Comparison of ENCODE assay signal across 13 cellular contexts in genomic region chr3:53668872-53669271, GRCh38.
A peak's percentile ranks its signal among the peaks of the same experiment; 100 is the strongest.
DNase-seq lines count a peak whose midpoint lies in the region; ATAC-seq and TF ChIP-seq lines count a peak whose summit lies in the region.
"Had no signal": no experiment of that assay in that cellular context is flagged by ENCODE, and none has a peak within 500 bp of the region (broad histone marks: within the 10 kb centered on the region; RNA-seq: fewer than 3 reads in every experiment).

No MANE protein-coding gene starts in this region.

- TF ChIP-seq CTCF in LNCaP clone FGC (IDR thresholded peaks at IDR 0.05; ENCODE audit: control insufficient read depth, extremely low read depth, insufficient read depth) (peak; percentile 49), psoas muscle (IDR thresholded peaks at IDR 0.05) (peak; percentile 17)

- 17 to 29% (median 17%) methylated on average over 2 of the region's 2 CpGs for WGBS in psoas muscle, 3 donors

- H3K27ac ChIP-seq in psoas muscle, result no peak overlapping the region
- H3K27ac ChIP-seq: skin epidermis had no signal

- no peak overlapping the region for H3K4me3 Mint-ChIP-seq in stimulated activated memory B cell treated with anti-CD40 and anti-IgM and Interleukin-4, amounts not matched to agents 10 μg/mL and 1 μg/mL and 100 μg/mL, for 72 hours
- H3K4me3 Mint-ChIP-seq: B cell had no signal

- no peaks in the 10 kb centered on the region for H3K9me3 ChIP-seq in psoas muscle

- H3K4me1 ChIP-seq in psoas muscle, result no peaks in the 10 kb centered on the region

- DNase-seq in NCI-H82 (lab: John Stamatoyannopoulos, UW) (peak; percentile 14), NCI-H82 treated with DMSO at 0.1 percent for 48 hours (lab: John Stamatoyannopoulos, UW; ENCODE audit: unreplicated experiment) (no peak), LNCaP clone FGC (ENCODE audit: low read depth) (no peak), dermis blood vessel endothelial cell (peak; percentile 5), psoas muscle (no peak), NCI-H774 (lab: John Stamatoyannopoulos, UW) (no peak)
- DNase-seq: effector CD8-positive, alpha-beta T cell; NCI-H187 had no signal

- peaks cover 28% of the 10 kb centered on the region for H3K27me3 Mint-ChIP-seq in stimulated activated memory B cell treated with anti-CD40 and anti-IgM and Interleukin-4, amounts not matched to agents 10 μg/mL and 1 μg/mL and 100 μg/mL, for 72 hours
- H3K27me3 Mint-ChIP-seq: B cell had no signal

- no peaks in the 10 kb centered on the region for H3K36me3 ChIP-seq in psoas muscle (ENCODE audit: insufficient read depth in 1 of 2, low read depth in 1 of 2)

- H3K36me3 Mint-ChIP-seq in stimulated activated memory B cell treated with anti-CD40 and anti-IgM and Interleukin-4, amounts not matched to agents 10 μg/mL and 1 μg/mL and 100 μg/mL, for 72 hours, result no peaks in the 10 kb centered on the region

- no peak overlapping the region for H3K27ac Mint-ChIP-seq in stimulated activated memory B cell treated with anti-CD40 and anti-IgM and Interleukin-4, amounts not matched to agents 10 μg/mL and 1 μg/mL and 100 μg/mL, for 72 hours
- H3K27ac Mint-ChIP-seq: activated T-helper 2 cell treated with anti-CD3 and anti-CD28 coated beads, Interferon-gamma antibody, Interleukin-2, Interleukin-4, amounts not matched to agents 10 μg/mL and 5 μg/mL and 100 μg/mL, durations not matched to agents 14 hours and 24 hours and 36 hours; B cell had no signal

- H3K27me3 ChIP-seq in psoas muscle (ENCODE audit: insufficient read depth in 3 of 3, low read length in 2 of 3), result no peaks in the 10 kb centered on the region

- H3K4me1 Mint-ChIP-seq in stimulated activated memory B cell treated with anti-CD40 and anti-IgM and Interleukin-4, amounts not matched to agents 10 μg/mL and 1 μg/mL and 100 μg/mL, for 72 hours, result no peaks in the 10 kb centered on the region
- H3K4me1 Mint-ChIP-seq: B cell had no signal

- H3K4me3 ChIP-seq in LNCaP clone FGC (ENCODE audit: low read depth, low read length) (no peak overlapping the region), psoas muscle (no peak overlapping the region)
- H3K4me3 ChIP-seq: skin epidermis had no signal

- ATAC-seq in psoas muscle, result no peak
- ATAC-seq in stimulated activated memory B cell treated with anti-CD40 and anti-IgM and Interleukin-4, amounts not matched to agents 10 μg/mL and 1 μg/mL and 100 μg/mL, for 72 hours, result no peak
- no peak for ATAC-seq in HG03139 (IDR thresholded peaks at IDR 0.05; ENCODE audit: unreplicated experiment)

- intact Hi-C loops in psoas muscle (cut with DNase I), result no loop called here

- peaks cover 5% of the 10 kb centered on the region for H3K9me3 Mint-ChIP-seq in stimulated activated memory B cell treated with anti-CD40 and anti-IgM and Interleukin-4, amounts not matched to agents 10 μg/mL and 1 μg/mL and 100 μg/mL, for 72 hours

Comparison
In these comparisons a context has a peak if more than half of its experiments do, and no peak if none do; other contexts are left out.
1. DNase-seq: peak in NCI-H82 (single experiment) and dermis blood vessel endothelial cell (single experiment); none in NCI-H82 treated with DMSO at 0.1 percent for 48 hours (single experiment), LNCaP clone FGC (single experiment), psoas muscle (0 of 2) and NCI-H774 (single experiment).